8 cellular contexts compared by ENCODE assay signal in genomic region chr20:63641146-63641791, GRCh38. TPM values are rescaled to one million over a fixed set of nuclear protein-coding genes. Genes with fewer than 3 reads are reported as not detected.
DNase-seq lines count a peak whose midpoint lies in the region; ATAC-seq and TF ChIP-seq lines count a peak whose summit lies in the region.

No MANE protein-coding gene starts in this region.

- intact Hi-C loops in activated B cell treated with CpG ODN at 0.5 μM for 24 hours (cut with micrococcal nuclease), result loop anchor here (1.0 to 5.0 kb wide), 2 partner anchors 88 to 316 kb away; partner anchors contain the start of gene UCKL1

- peaks cover 0 to 5% of the 10 kb centered on the region in 2 donors for H3K4me1 ChIP-seq in esophagus (ENCODE audit: control insufficient read depth in 2 of 2, insufficient read depth in 2 of 2, low read length in 1 of 2)
- peaks cover 5 to 16% of the 10 kb centered on the region in 2 experiments for H3K4me1 ChIP-seq in trophoblast cell (ENCODE audit: control insufficient read depth in 1 of 2, insufficient read depth in 2 of 2, low read length in 2 of 2)

- H3K27me3 ChIP-seq in esophagus (ENCODE audit: control insufficient read depth in 1 of 2, insufficient read depth in 2 of 2, low read length in 2 of 2) (no peaks in the 10 kb centered on the region), trophoblast cell (ENCODE audit: insufficient read depth, low read length) (no peaks in the 10 kb centered on the region)

- H2BK120ac ChIP-seq in trophoblast cell (ENCODE audit: insufficient read depth, low read length, poor library complexity), result no peak overlapping the region

- H4K8ac ChIP-seq in trophoblast cell (ENCODE audit: low read depth, low read length), result peak overlapping the region; percentile 55

- WGBS in esophagus, 2 donors, result 10 to 22% methylated on average over 41 of the region's 47 CpGs
- no CpG with 5 or more reads among the region's 47 CpGs for WGBS in trophoblast cell (ENCODE audit: extremely low coverage, insufficient coverage, insufficient read length)

- peak; percentile 40 for DNase-seq in Caki2 (ENCODE audit: low read depth)
- no peak for DNase-seq in activated B cell treated with CpG ODN at 0.5 μM for 24 hours
- no peak for DNase-seq in trophoblast cell
- DNase-seq in SIG-M5 (lab: John Stamatoyannopoulos, UW), result no peak
- DNase-seq in NCI-H446 (lab: John Stamatoyannopoulos, UW), result no peak
- no peak for DNase-seq in OCI-M2 (lab: John Stamatoyannopoulos, UW; ENCODE audit: unreplicated experiment)

- H3K4me1 Mint-ChIP-seq in activated B cell treated with CpG ODN at 0.5 μM for 24 hours, result peaks cover 40% of the 10 kb centered on the region

- no peak overlapping the region for H2AFZ ChIP-seq in trophoblast cell (ENCODE audit: insufficient read depth, low read length, poor library complexity)

- H2BK12ac ChIP-seq in trophoblast cell (ENCODE audit: low read length), result no peak overlapping the region

- H3K27ac Mint-ChIP-seq in activated B cell treated with CpG ODN at 0.5 μM for 24 hours, result peak overlapping the region; percentile 76

- H3K36me3 ChIP-seq in esophagus (ENCODE audit: control insufficient read depth in 2 of 2, insufficient read depth in 2 of 2, low read length in 1 of 2), result no peaks in the 10 kb centered on the region
- H3K36me3 ChIP-seq in trophoblast cell (ENCODE audit: control insufficient read depth in 1 of 2, insufficient read depth in 2 of 2, low read length in 2 of 2), result no peaks in the 10 kb centered on the region

- peak overlapping the region; percentile 61 to 62 for H3K4me3 ChIP-seq in esophagus (ENCODE audit: low read depth in 1 of 2, low read length in 2 of 2)
- H3K4me3 ChIP-seq in trophoblast cell (ENCODE audit: low read depth, low read length), result no peak overlapping the region

- peaks cover 2% of the 10 kb centered on the region for H3K36me3 Mint-ChIP-seq in activated B cell treated with CpG ODN at 0.5 μM for 24 hours (ENCODE audit: low read depth)

- no peak overlapping the region for H3K9ac ChIP-seq in trophoblast cell (ENCODE audit: low read length)

- H3K18ac ChIP-seq in trophoblast cell (ENCODE audit: low read length), result no peak overlapping the region

- H3K27ac ChIP-seq in esophagus (ENCODE audit: low read depth in 2 of 2, low read length in 1 of 2) (peak overlapping the region; percentile 88 to 90), trophoblast cell (ENCODE audit: low read depth, low read length) (no peak overlapping the region)

- POLR2A ChIA-PET in activated B cell treated with CpG ODN at 0.5 μM for 24 hours (lab: Charles Lee), result interaction anchor here (0.6 to 6.6 kb wide), 28 partner anchors 10 to 459 kb away, joined by 3 to 161 read pairs (median 6); partner anchors contain the start of genes ARFRP1, GMEB2, HELZ2 and LIME1

- H3K4ac ChIP-seq in trophoblast cell (ENCODE audit: low read depth, low read length), result no peak overlapping the region

- H3K14ac ChIP-seq in trophoblast cell (ENCODE audit: low read length), result no peak overlapping the region

- H3K4me2 ChIP-seq in trophoblast cell (ENCODE audit: low read length), result peak overlapping the region; percentile 59

- H3K79me1 ChIP-seq in trophoblast cell (ENCODE audit: low read length), result peaks cover 4% of the 10 kb centered on the region

- ATAC-seq in HG02885 (IDR thresholded peaks at IDR 0.05; ENCODE audit: poor library complexity, unreplicated experiment), result peak; percentile 19
- ATAC-seq in activated B cell treated with CpG ODN at 0.5 μM for 24 hours (ENCODE audit: low read depth), result peak; percentile 21

- in situ Hi-C loops in Caki2 (cut with HindIII; ENCODE audit: low pct_unique_long_range_greater_than_20kb, low sequenced_read_pairs), result no loop called here

- CTCF ChIA-PET in activated B cell treated with CpG ODN at 0.5 μM for 24 hours (lab: Charles Lee), result interaction anchor here (0.6 to 3.2 kb wide), 24 partner anchors 9 to 333 kb away, joined by 3 to 27 read pairs (median 4); partner anchors contain the start of genes ARFRP1, GMEB2, LIME1 and PTK6

- peak overlapping the region; percentile 59 for H4K12ac ChIP-seq in trophoblast cell (ENCODE audit: low read depth, low read length)

- H3K79me2 ChIP-seq in trophoblast cell (ENCODE audit: control insufficient read depth, insufficient read depth, low read length, poor library complexity), result no peaks in the 10 kb centered on the region

- H2BK5ac ChIP-seq in trophoblast cell (ENCODE audit: low read depth, low read length, poor library complexity), result no peak overlapping the region

- peak overlapping the region; percentile 34 for H4K91ac ChIP-seq in trophoblast cell (ENCODE audit: low read depth, low read length)

- H3K23ac ChIP-seq in trophoblast cell (ENCODE audit: low read length), result no peak overlapping the region

- H3K9me3 ChIP-seq in esophagus (ENCODE audit: control insufficient read depth in 2 of 2, insufficient read depth in 1 of 2, low read depth in 1 of 2, low read length in 1 of 2), result no peaks in the 10 kb centered on the region
- H3K9me3 ChIP-seq in trophoblast cell (ENCODE audit: insufficient read depth, low read depth, low read length), result peaks cover 2% of the 10 kb centered on the region

- peak overlapping the region; percentile 78 for H3K4me3 Mint-ChIP-seq in activated B cell treated with CpG ODN at 0.5 μM for 24 hours

- H3K27me3 Mint-ChIP-seq in activated B cell treated with CpG ODN at 0.5 μM for 24 hours, result no peaks in the 10 kb centered on the region

- no peak overlapping the region for H2AK5ac ChIP-seq in trophoblast cell (ENCODE audit: low read length)

- TF ChIP-seq CTCF in activated B cell treated with CpG ODN at 0.5 μM for 24 hours (IDR thresholded peaks at IDR 0.05), result no peak

- H3K9me3 Mint-ChIP-seq in activated B cell treated with CpG ODN at 0.5 μM for 24 hours, result peaks cover 2% of the 10 kb centered on the region

RNA-seq across cellular contexts. Expression of gene STMN3, which starts 12.0 kb away (rescaled TPM):
- total RNA-seq in Caki2 (2014; rRNA removed; shearing (Covaris generic); ENCODE audit: low replicate concordance), result 70.6 and 73.0 TPM in 2 replicates
- total RNA-seq in activated B cell treated with CpG ODN at 0.5 μM for 24 hours, result 4.9 and 6.1 TPM in 2 replicates
- polyA plus RNA-seq in esophagus, result 1 to 10 TPM; 3.7 to 6.1 TPM
- 3.6 and 3.8 TPM in 2 replicates for polyA plus RNA-seq in trophoblast cell (2013)

RNA-seq across cellular contexts. Expression of gene GMEB2, which starts 14.4 kb away (rescaled TPM):
- total RNA-seq in Caki2 (2014; rRNA removed; shearing (Covaris generic); ENCODE audit: low replicate concordance), result 9.6 and 18.1 TPM in 2 replicates
- total RNA-seq in activated B cell treated with CpG ODN at 0.5 μM for 24 hours, result 16.9 and 17.4 TPM in 2 replicates
- 1 to 10 TPM; 7.6 to 8.8 TPM for polyA plus RNA-seq in esophagus
- 12.3 and 13.4 TPM in 2 replicates for polyA plus RNA-seq in trophoblast cell (2013)

RNA-seq across cellular contexts. Expression of gene RTEL1, which starts 16.8 kb away (rescaled TPM):
- 12.5 and 13.6 TPM in 2 replicates for total RNA-seq in Caki2 (2014; rRNA removed; shearing (Covaris generic); ENCODE audit: low replicate concordance)
- 24.1 and 33.8 TPM in 2 replicates for total RNA-seq in activated B cell treated with CpG ODN at 0.5 μM for 24 hours
- 10 to 100 TPM in 1 of 2 donors, 1 to 10 TPM in 1; 8.1 to 14.5 TPM for polyA plus RNA-seq in esophagus
- 9.9 and 10.1 TPM in 2 replicates for polyA plus RNA-seq in trophoblast cell (2013)

RNA-seq across cellular contexts. Expression of gene TNFRSF6B, which starts 55.2 kb away (rescaled TPM):
- total RNA-seq in Caki2 (2014; rRNA removed; shearing (Covaris generic); ENCODE audit: low replicate concordance), result 1.5 TPM in 1 of 2 replicates, not detected in the other
- not detected in 2 replicates for total RNA-seq in activated B cell treated with CpG ODN at 0.5 μM for 24 hours
- 10 to 100 TPM in 1 of 2 donors, 1 to 10 TPM in 1; 2.6 to 15.2 TPM for polyA plus RNA-seq in esophagus
- polyA plus RNA-seq in trophoblast cell (2013), result 0.73 and 0.85 TPM in 2 replicates

Comparison
In these comparisons a context has a peak if more than half of its experiments do, and no peak if none do; other contexts are left out.
1. RNA of gene STMN3, which starts 12.0 kb away (total RNA-seq): 70.6 to 73.0 TPM in Caki2; 4.9 to 6.1 TPM in activated B cell treated with CpG ODN at 0.5 μM for 24 hours; every median in the first group is over 10 times any median in the second.